Comparison of ENCODE assay signal across 20 cellular contexts in genomic region chr5:53199882-53200281, GRCh38.
DNase-seq lines count a peak whose midpoint lies in the region; ATAC-seq, FAIRE-seq and TF ChIP-seq lines count a peak whose summit lies in the region.
"Had no signal": no experiment of that assay in that cellular context is flagged by ENCODE, and none has a peak within 500 bp of the region (broad histone marks: within the 10 kb centered on the region; RNA-seq: fewer than 3 reads in every experiment).

No MANE protein-coding gene starts in this region.

- H3K4me3 ChIP-seq in IMR-90 (ENCODE audit: insufficient read depth, low read depth, low read length) (no peak overlapping the region), K562 (no peak overlapping the region), smooth muscle cell (no peak overlapping the region)
- H3K4me3 ChIP-seq: GM12878, GM23248 had no signal

- in situ Hi-C loops in IMR-90 (cut with MboI; ENCODE audit: low sequenced_read_pairs), result no loop called here
- in situ Hi-C loops in K562 (cut with MboI), result no loop called here

- no peak overlapping the region for H4K5ac ChIP-seq in IMR-90 (ENCODE audit: low read depth, low read length)

- no peak for DNase-seq in IMR-90
- peak; percentile 21 for DNase-seq in OCI-M1 (lab: John Stamatoyannopoulos, UW)
- DNase-seq in K562 (ENCODE audit: extremely low read depth in 1 of 4, low spot score in 3 of 4), result no peak
- DNase-seq in smooth muscle cell (lab: John Stamatoyannopoulos, UW; ENCODE audit: unreplicated experiment), result no peak
- no peak for DNase-seq in foreskin melanocyte
- no peak for DNase-seq in activated CD8-positive, alpha-beta memory T cell treated with anti-CD3 and anti-CD28 coated beads, Interleukin-2, amount 10 ng/mL, durations not matched to agents 7 days and 5 days
- DNase-seq: C1 segment of cervical spinal cord; Calu3; CD4-positive, alpha-beta memory T cell; COR-L47; DMS53; DMS79 treated with DMSO at 0.1 percent for 48 hours; GM23248; H7; HCEC 1CT had no signal

- no peaks in the 10 kb centered on the region for H3K79me1 ChIP-seq in IMR-90 (ENCODE audit: low read depth in 1 of 2, low read length in 2 of 2)

- no peak overlapping the region for H2AK5ac ChIP-seq in IMR-90 (ENCODE audit: low read depth, low read length)

- H3K9me1 ChIP-seq in IMR-90 (ENCODE audit: insufficient read depth, low read length) (no peaks in the 10 kb centered on the region), K562 (ENCODE audit: control insufficient read depth, insufficient read depth, low read length) (no peaks in the 10 kb centered on the region)

- H3K36me3 Mint-ChIP-seq in activated CD8-positive, alpha-beta memory T cell treated with anti-CD3 and anti-CD28 coated beads, Interleukin-2, amount 10 ng/mL, durations not matched to agents 7 days and 5 days, result no peaks in the 10 kb centered on the region
- H3K36me3 Mint-ChIP-seq: CD4-positive, alpha-beta memory T cell had no signal

- H2AFZ ChIP-seq in IMR-90 (replicated peaks; ENCODE audit: low read length, poor library complexity) (no peak overlapping the region), K562 (ENCODE audit: low read depth, low read length) (peak overlapping the region; percentile 65; the same call in 1 of the 2 replicates), smooth muscle cell (ENCODE audit: low read depth) (peak overlapping the region; percentile 54)
- H2AFZ ChIP-seq: GM23248 had no signal

- H3K4ac ChIP-seq in IMR-90 (ENCODE audit: low read depth, low read length), result no peak overlapping the region

- ATAC-seq in IMR-90 (ENCODE audit: low read depth) (no peak), K562 (no peak), HG02981 (IDR thresholded peaks at IDR 0.05; ENCODE audit: unreplicated experiment) (no peak)
- ATAC-seq in activated CD8-positive, alpha-beta memory T cell treated with anti-CD3 and anti-CD28 coated beads, Interleukin-2, amount 10 ng/mL, durations not matched to agents 7 days and 5 days, result no peak
- ATAC-seq: GM12878 had no signal

- no peak overlapping the region for H3K23ac ChIP-seq in IMR-90 (ENCODE audit: low read depth, low read length)

- TF ChIP-seq RAD21 in IMR-90 (IDR thresholded peaks at IDR 0.05; ENCODE audit: low read length), result no peak
- no peak for TF ChIP-seq RAD21 in K562 (CRISPR knock-in tag; conservative IDR thresholded peaks at IDR 0.05 in 1 of 2, IDR thresholded peaks at IDR 0.05 in 1 of 2)

- H3K27ac ChIP-seq in IMR-90 (ENCODE audit: insufficient read depth, low read length), result no peak overlapping the region
- H3K27ac ChIP-seq in K562 (ENCODE audit: extremely low read depth, low read depth, low read length), result no peak overlapping the region
- no peak overlapping the region for H3K27ac ChIP-seq in smooth muscle cell (ENCODE audit: low read depth)
- H3K27ac ChIP-seq: GM23248 had no signal

- no peak overlapping the region for H3K56ac ChIP-seq in IMR-90 (ENCODE audit: extremely low read depth, insufficient read depth, low read length)

- no peak for FAIRE-seq in K562 (lab: Jason Lieb, UNC)
- FAIRE-seq: G401.6, GM12878, GM18507, H1 had no signal

- dilution Hi-C loops in IMR-90 (cut with HindIII; ENCODE audit: low sequenced_read_pairs, unreplicated experiment), result no loop called here

- H3K36me3 ChIP-seq in IMR-90 (ENCODE audit: control insufficient read depth, insufficient read depth, low read length), result no peaks in the 10 kb centered on the region
- no peaks in the 10 kb centered on the region for H3K36me3 ChIP-seq in K562 (ENCODE audit: control insufficient read depth, insufficient read depth, low read length)
- H3K36me3 ChIP-seq in smooth muscle cell (ENCODE audit: low read depth), result no peaks in the 10 kb centered on the region

- no peak overlapping the region for H3K4me2 ChIP-seq in IMR-90 (ENCODE audit: low read depth, low read length)
- H3K4me2 ChIP-seq in K562 (ENCODE audit: insufficient read depth, low read length), result no peak overlapping the region; the same call in 1 of the 2 replicates
- H3K4me2 ChIP-seq in smooth muscle cell, result no peak overlapping the region

- POLR2A ChIA-PET in IMR-90 (lab: Charles Lee; ENCODE audit: unreplicated experiment) (no interaction called here), K562 (lab: Yijun Ruan, JAX) (no interaction called here)

- H3K27me3 Mint-ChIP-seq in activated CD8-positive, alpha-beta memory T cell treated with anti-CD3 and anti-CD28 coated beads, Interleukin-2, amount 10 ng/mL, durations not matched to agents 7 days and 5 days, result peaks cover 17% of the 10 kb centered on the region

- H2BK120ac ChIP-seq in IMR-90 (ENCODE audit: low read depth, low read length), result no peak overlapping the region

- H3K4me1 ChIP-seq in IMR-90 (ENCODE audit: control insufficient read depth, insufficient read depth, low read length) (no peaks in the 10 kb centered on the region), K562 (replicated peaks in 1 of 2; ENCODE audit: control insufficient read depth in 2 of 2, insufficient read depth in 2 of 2, low read length in 2 of 2) (no peaks in the 10 kb centered on the region; a peak in 1 of 5 replicates), smooth muscle cell (ENCODE audit: low read depth) (no peaks in the 10 kb centered on the region)

- no peaks in the 10 kb centered on the region for H4K20me1 ChIP-seq in IMR-90 (ENCODE audit: insufficient read depth, low read length)
- no peaks in the 10 kb centered on the region for H4K20me1 ChIP-seq in K562 (replicated peaks; ENCODE audit: control insufficient read depth, insufficient read depth, low read length)
- no peaks in the 10 kb centered on the region for H4K20me1 ChIP-seq in smooth muscle cell (ENCODE audit: low read depth)

- no peak overlapping the region for H3K14ac ChIP-seq in IMR-90 (replicated peaks; ENCODE audit: low read depth, low read length)

- TF ChIP-seq POLR2A in IMR-90 (IDR thresholded peaks at IDR 0.05; ENCODE audit: low read depth, low read length) (no peak), K562 (conservative IDR thresholded peaks at IDR 0.05) (no peak)

- no peaks in the 10 kb centered on the region for H3K79me2 ChIP-seq in K562 (ENCODE audit: control insufficient read depth, insufficient read depth, low read length)
- H3K79me2 ChIP-seq in smooth muscle cell (ENCODE audit: low read depth), result no peaks in the 10 kb centered on the region

- H2AK9ac ChIP-seq in IMR-90 (replicated peaks; ENCODE audit: low read depth, low read length, poor library complexity), result no peak overlapping the region

- TF ChIP-seq EP300 in K562 (IDR thresholded peaks at IDR 0.05; ENCODE audit: low read length), result no peak

- no peak overlapping the region for H3K18ac ChIP-seq in IMR-90 (ENCODE audit: low read depth, low read length)

- TF ChIP-seq CTCF in IMR-90 (conservative IDR thresholded peaks at IDR 0.05; ENCODE audit: low read depth, low read length), result no peak
- no peak for TF ChIP-seq CTCF in K562 (IDR thresholded peaks at IDR 0.05 in 2 of 3, conservative IDR thresholded peaks at IDR 0.05 in 1 of 3; ENCODE audit: insufficient read depth in 2 of 3, low read depth in 1 of 3, low read length in 3 of 3)
- TF ChIP-seq CTCF in smooth muscle cell (IDR thresholded peaks at IDR 0.05; ENCODE audit: borderline replicate concordance, insufficient read depth, poor library complexity, severe bottlenecking), result no peak

- no peaks in the 10 kb centered on the region for H3K9me3 Mint-ChIP-seq in activated CD8-positive, alpha-beta memory T cell treated with anti-CD3 and anti-CD28 coated beads, Interleukin-2, amount 10 ng/mL, durations not matched to agents 7 days and 5 days (ENCODE audit: low read depth)

- no TSS peak for BruUV-seq in IMR-90 (replicated peaks; lab: Mats Ljungman, UMichigan)
- no TSS peak for BruUV-seq in K562 (replicated peaks; lab: Mats Ljungman, UMichigan)

- H4K8ac ChIP-seq in IMR-90 (ENCODE audit: low read depth in 2 of 2, low read length in 2 of 2), result no peak overlapping the region

- no peak overlapping the region for H3K27ac Mint-ChIP-seq in activated CD8-positive, alpha-beta memory T cell treated with anti-CD3 and anti-CD28 coated beads, Interleukin-2, amount 10 ng/mL, durations not matched to agents 7 days and 5 days
- H3K27ac Mint-ChIP-seq: CD4-positive, alpha-beta memory T cell had no signal

- H2BK15ac ChIP-seq in IMR-90 (ENCODE audit: low read depth, low read length), result no peak overlapping the region

- H3K9me3 ChIP-seq in IMR-90 (ENCODE audit: control insufficient read depth, insufficient read depth, low read length) (no peaks in the 10 kb centered on the region), K562 (replicated peaks; ENCODE audit: control insufficient read depth, insufficient read depth, low read depth, low read length) (no peaks in the 10 kb centered on the region), smooth muscle cell (replicated peaks; ENCODE audit: low read depth) (no peaks in the 10 kb centered on the region)

- no peaks in the 10 kb centered on the region for H3F3A ChIP-seq in smooth muscle cell (ENCODE audit: low read depth)

- no peak overlapping the region for H4K91ac ChIP-seq in IMR-90 (ENCODE audit: insufficient read depth, low read depth, low read length)

- H3K4me1 Mint-ChIP-seq in activated CD8-positive, alpha-beta memory T cell treated with anti-CD3 and anti-CD28 coated beads, Interleukin-2, amount 10 ng/mL, durations not matched to agents 7 days and 5 days, result no peaks in the 10 kb centered on the region

- H2BK20ac ChIP-seq in IMR-90 (ENCODE audit: low read depth, low read length), result 0 out of 2 replicates have a peak overlapping the region, but pooled peaks have one; percentile 50

- no peak overlapping the region for H2BK5ac ChIP-seq in IMR-90 (ENCODE audit: low read depth, low read length, poor library complexity, severe bottlenecking)

- CTCF ChIA-PET in IMR-90 (lab: Yijun Ruan, JAX) (interaction anchor here (0.8 kb wide), 1 partner anchor 411 kb away, joined by 3 read pairs; no protein-coding TSS in a partner anchor), K562 (lab: Yijun Ruan, JAX; ENCODE audit: low intra/inter-chr PET ratio) (interaction anchor here (0.6 kb wide), 1 partner anchor 311 kb away, joined by 3 read pairs; no protein-coding TSS in a partner anchor)
- CTCF ChIA-PET in activated CD8-positive, alpha-beta memory T cell treated with anti-CD3 and anti-CD28 coated beads, Interleukin-2, amount 10 ng/mL, durations not matched to agents 7 days and 5 days (lab: Charles Lee), result interaction anchor here (0.6 kb wide), 1 partner anchor 55 kb away, joined by 3 read pairs; no protein-coding TSS in a partner anchor

- H3K4me3 Mint-ChIP-seq in activated CD8-positive, alpha-beta memory T cell treated with anti-CD3 and anti-CD28 coated beads, Interleukin-2, amount 10 ng/mL, durations not matched to agents 7 days and 5 days, result no peak overlapping the region
- H3K4me3 Mint-ChIP-seq: CD4-positive, alpha-beta memory T cell had no signal

- no peak overlapping the region for H3K9ac ChIP-seq in IMR-90 (ENCODE audit: low read depth, low read length)
- H3K9ac ChIP-seq in K562 (ENCODE audit: insufficient read depth in 1 of 2, low read depth in 2 of 2, low read length in 2 of 2), result no peak overlapping the region
- H3K9ac ChIP-seq in smooth muscle cell (ENCODE audit: low read depth), result no peak overlapping the region
- H3K9ac ChIP-seq: GM23248 had no signal

- H3K27me3 ChIP-seq in IMR-90 (ENCODE audit: control insufficient read depth, insufficient read depth, low read length) (no peaks in the 10 kb centered on the region), K562 (ENCODE audit: control insufficient read depth in 2 of 2, insufficient read depth in 2 of 2, low read length in 2 of 2) (peaks cover 0 to 8% of the 10 kb centered on the region in 2 experiments; a peak in 2 of 5 replicates), smooth muscle cell (ENCODE audit: low read depth) (no peaks in the 10 kb centered on the region)

- intact Hi-C loops in IMR-90 (cut with micrococcal nuclease), result loop anchor here (5.0 kb wide), 1 partner anchor 42 kb away; no protein-coding TSS in a partner anchor
- intact Hi-C loops in K562 (cut with micrococcal nuclease), result loop anchor here (2.0 kb wide), 1 partner anchor 251 kb away; no protein-coding TSS in a partner anchor
